Comparison of ENCODE assay signal across 1 cellular context in the genomic region with DNA sequence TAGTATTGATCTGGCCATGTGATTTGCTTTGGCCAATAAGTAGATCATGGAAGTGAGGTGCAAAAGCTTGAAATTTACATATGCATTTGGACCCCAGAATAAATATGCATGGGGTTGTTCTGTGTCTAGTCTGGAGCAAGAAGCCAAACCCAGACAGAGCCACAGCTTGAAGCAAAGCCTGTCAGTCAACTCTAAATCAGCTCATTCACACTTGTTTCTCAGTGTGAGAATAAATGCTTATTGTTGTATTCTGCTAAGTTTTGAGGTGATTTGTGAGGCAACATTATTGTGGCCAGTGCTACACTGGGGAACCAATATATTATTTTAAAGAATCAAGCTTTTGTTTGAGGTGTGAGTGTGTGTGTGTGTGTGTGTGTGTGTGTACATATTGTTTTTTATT.
TF ChIP-seq lines count a peak whose summit lies in the region.

No MANE protein-coding gene starts in this region.

TF ChIP-seq in GM12878, 131 proteins besides CTCF, POLR2A, EP300 and RAD21 (continued from another document):
- TF ChIP-seq, protein P1, sequence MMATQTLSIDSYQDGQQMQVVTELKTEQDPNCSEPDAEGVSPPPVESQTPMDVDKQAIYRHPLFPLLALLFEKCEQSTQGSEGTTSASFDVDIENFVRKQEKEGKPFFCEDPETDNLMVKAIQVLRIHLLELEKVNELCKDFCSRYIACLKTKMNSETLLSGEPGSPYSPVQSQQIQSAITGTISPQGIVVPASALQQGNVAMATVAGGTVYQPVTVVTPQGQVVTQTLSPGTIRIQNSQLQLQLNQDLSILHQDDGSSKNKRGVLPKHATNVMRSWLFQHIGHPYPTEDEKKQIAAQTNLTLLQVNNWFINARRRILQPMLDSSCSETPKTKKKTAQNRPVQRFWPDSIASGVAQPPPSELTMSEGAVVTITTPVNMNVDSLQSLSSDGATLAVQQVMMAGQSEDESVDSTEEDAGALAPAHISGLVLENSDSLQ (IDR thresholded peaks at IDR 0.05): peak; percentile 38; the same call in 1 of the 2 replicates
TF ChIP-seq in GM12878: peak in this region for 1.
